ENCODE assay signal across 32 cellular contexts in the genomic region with DNA sequence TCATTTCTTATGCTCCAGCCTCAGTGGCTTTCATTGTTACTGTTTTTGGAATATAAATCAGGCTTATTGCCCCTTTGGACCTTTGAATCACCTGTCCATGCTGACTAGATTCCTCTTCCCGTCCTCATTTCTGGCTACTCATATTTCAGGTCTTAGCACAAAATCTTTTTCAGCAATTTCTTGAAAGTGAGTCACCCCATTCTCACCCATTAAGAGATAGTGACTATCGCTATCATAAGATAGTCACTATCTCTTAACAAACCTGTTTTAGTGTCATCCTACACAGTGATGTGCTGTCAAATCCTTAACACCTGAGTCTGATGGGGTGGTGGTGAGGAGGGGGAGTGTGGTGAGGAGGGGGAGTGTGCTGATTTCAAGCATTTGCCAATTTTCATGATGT.
"Had no signal": no experiment of that assay in that cellular context is flagged by ENCODE, and none has a peak within 500 bp of the region (broad histone marks: within the 10 kb centered on the region; RNA-seq: fewer than 3 reads in every experiment).

No MANE protein-coding gene starts in this region.

- H3K27me3 ChIP-seq: body of pancreas, brain microvascular endothelial cell, breast epithelium had no signal

- H3K36me3 Mint-ChIP-seq: activated CD4-positive, alpha-beta memory T cell treated with anti-CD3 and anti-CD28 coated beads for 36 hours; activated CD8-positive, alpha-beta memory T cell treated with anti-CD3 and anti-CD28 coated beads, Interleukin-2, amount 10 ng/mL, durations not matched to agents 7 days and 5 days; activated naive CD4-positive, alpha-beta T cell treated with anti-CD3 and anti-CD28 coated beads, Interleukin-2, amount 50 U/mL, for 72 hours; activated naive CD8-positive, alpha-beta T cell treated with anti-CD3 and anti-CD28 coated beads for 36 hours had no signal

- H3K27me3 Mint-ChIP-seq: activated B cell treated with CpG ODN at 0.5 μM for 24 hours; activated CD4-positive, alpha-beta memory T cell treated with anti-CD3 and anti-CD28 coated beads for 36 hours; activated CD4-positive, alpha-beta T cell treated with anti-CD3 and anti-CD28 coated beads, Interleukin-2, amount 10 ng/mL, durations not matched to agents 24 days and 14 days; activated CD8-positive, alpha-beta memory T cell treated with anti-CD3 and anti-CD28 coated beads, Interleukin-2, amount 10 ng/mL, durations not matched to agents 7 days and 5 days; activated T-cell treated with anti-CD3 and anti-CD28 coated beads, Interleukin-2, amount 50 U/mL, for 24 hours had no signal

- H3K27ac Mint-ChIP-seq: activated B cell treated with CpG ODN at 0.5 μM for 24 hours; activated CD4-positive, alpha-beta memory T cell treated with anti-CD3 and anti-CD28 coated beads for 36 hours; activated CD4-positive, alpha-beta T cell treated with anti-CD3 and anti-CD28 coated beads, Interleukin-2, amount 10 ng/mL, durations not matched to agents 24 days and 14 days; activated CD8-positive, alpha-beta memory T cell treated with anti-CD3 and anti-CD28 coated beads, Interleukin-2, amount 10 ng/mL, durations not matched to agents 7 days and 5 days; activated CD8-positive, alpha-beta T cell treated with anti-CD3 and anti-CD28 coated beads, Interleukin-2, amount 10 ng/mL, durations not matched to agents 7 days and 5 days; activated naive CD4-positive, alpha-beta T cell treated with anti-CD3 and anti-CD28 coated beads, Interleukin-2, amount 50 U/mL, for 72 hours; activated naive CD8-positive, alpha-beta T cell treated with anti-CD3 and anti-CD28 coated beads for 36 hours; activated T-cell treated with anti-CD3 and anti-CD28 coated beads, Interleukin-2, amount 50 U/mL, for 24 hours; activated T-helper 2 cell treated with anti-CD3 and anti-CD28 coated beads, Interferon-gamma antibody, Interleukin-2, Interleukin-4, amounts not matched to agents 10 μg/mL and 5 μg/mL and 100 μg/mL, durations not matched to agents 14 hours and 24 hours and 36 hours; T-helper 1 cell treated with Interleukin-12 subunit alpha and Interleukin-12 subunit beta and Interleukin-4 antibody, amounts not matched to agents 30 μg/mL and 1 μg/mL, for 36 hours; T-helper 2 cell treated with Interferon-gamma antibody and Interleukin-4, amounts not matched to agents 5 μg/mL and 100 μg/mL, for 36 hours had no signal

- H3K4me1 Mint-ChIP-seq: activated B cell treated with CpG ODN at 0.5 μM for 24 hours; activated CD4-positive, alpha-beta T cell treated with anti-CD3 and anti-CD28 coated beads, Interleukin-2, amount 10 ng/mL, durations not matched to agents 24 days and 14 days; activated CD8-positive, alpha-beta memory T cell treated with anti-CD3 and anti-CD28 coated beads, Interleukin-2, amount 10 ng/mL, durations not matched to agents 7 days and 5 days; activated naive CD8-positive, alpha-beta T cell treated with anti-CD3 and anti-CD28 coated beads for 36 hours had no signal

- H3K9me3 Mint-ChIP-seq: activated B cell treated with CpG ODN at 0.5 μM for 24 hours; activated CD4-positive, alpha-beta memory T cell treated with anti-CD3 and anti-CD28 coated beads for 36 hours; activated CD4-positive, alpha-beta T cell treated with anti-CD3 and anti-CD28 coated beads, Interleukin-2, amount 10 ng/mL, durations not matched to agents 24 days and 14 days; activated naive CD8-positive, alpha-beta T cell treated with anti-CD3 and anti-CD28 coated beads for 36 hours; activated T-cell treated with anti-CD3 and anti-CD28 coated beads, Interleukin-2, amount 50 U/mL, for 24 hours; activated T-helper 2 cell treated with anti-CD3 and anti-CD28 coated beads, Interferon-gamma antibody, Interleukin-2, Interleukin-4, amounts not matched to agents 10 μg/mL and 5 μg/mL and 100 μg/mL, durations not matched to agents 14 hours and 24 hours and 36 hours; T-helper 1 cell treated with Interleukin-12 subunit alpha and Interleukin-12 subunit beta and Interleukin-4 antibody, amounts not matched to agents 30 μg/mL and 1 μg/mL, for 36 hours; T-helper 2 cell treated with Interferon-gamma antibody and Interleukin-4, amounts not matched to agents 5 μg/mL and 100 μg/mL, for 36 hours had no signal

- H3K4me1 ChIP-seq: body of pancreas, breast epithelium had no signal

- H3K4me3 Mint-ChIP-seq: activated B cell treated with CpG ODN at 0.5 μM for 24 hours; activated CD4-positive, alpha-beta memory T cell treated with anti-CD3 and anti-CD28 coated beads for 36 hours; activated CD4-positive, alpha-beta T cell treated with anti-CD3 and anti-CD28 coated beads, Interleukin-2, amount 10 ng/mL, durations not matched to agents 24 days and 14 days; activated CD8-positive, alpha-beta memory T cell treated with anti-CD3 and anti-CD28 coated beads, Interleukin-2, amount 10 ng/mL, durations not matched to agents 7 days and 5 days; activated CD8-positive, alpha-beta T cell treated with anti-CD3 and anti-CD28 coated beads, Interleukin-2, amount 10 ng/mL, durations not matched to agents 7 days and 5 days; activated naive CD8-positive, alpha-beta T cell treated with anti-CD3 and anti-CD28 coated beads for 36 hours; activated T-cell treated with anti-CD3 and anti-CD28 coated beads, Interleukin-2, amount 50 U/mL, for 24 hours; T-helper 1 cell treated with Interleukin-12 subunit alpha and Interleukin-12 subunit beta and Interleukin-4 antibody, amounts not matched to agents 30 μg/mL and 1 μg/mL, for 36 hours; T-helper 2 cell treated with Interferon-gamma antibody and Interleukin-4, amounts not matched to agents 5 μg/mL and 100 μg/mL, for 36 hours had no signal

- DNase-seq: activated B cell treated with CpG ODN at 0.5 μM for 24 hours; activated CD4-positive, alpha-beta memory T cell treated with anti-CD3 and anti-CD28 coated beads for 36 hours; activated CD4-positive, alpha-beta T cell treated with anti-CD3 and anti-CD28 coated beads for 4 hours; activated CD4-positive, alpha-beta T cell treated with anti-CD3 and anti-CD28 coated beads, Interleukin-2, amount 10 ng/mL, durations not matched to agents 24 days and 14 days; activated CD4-positive, alpha-beta T cell treated with anti-CD3 and anti-CD28 coated beads, Interleukin-2, amount 50 U/mL, for 1 hour; activated CD4-positive, alpha-beta T cell treated with anti-CD3 and anti-CD28 coated beads, Interleukin-2, amount 50 U/mL, for 4 hours; activated CD4-positive, CD25-positive, alpha-beta regulatory T cell treated with anti-CD3 and anti-CD28 coated beads, Interleukin-2, amount 50 U/mL, for 72 hours; activated CD8-positive, alpha-beta memory T cell treated with anti-CD3 and anti-CD28 coated beads for 24 hours; activated CD8-positive, alpha-beta memory T cell treated with anti-CD3 and anti-CD28 coated beads, Interleukin-2, amount 10 ng/mL, durations not matched to agents 7 days and 5 days; activated CD8-positive, alpha-beta memory T cell treated with anti-CD3 and anti-CD28 coated beads, Interleukin-2, amount 50 U/mL, for 48 hours; activated CD8-positive, alpha-beta T cell treated with anti-CD3 and anti-CD28 coated beads, Interleukin-2, amount 10 ng/mL, durations not matched to agents 7 days and 5 days; activated effector memory CD4-positive, alpha-beta T cell treated with Interleukin-2 at 50 U/mL for 16 hours; activated gamma-delta T cell; activated naive CD4-positive, alpha-beta T cell treated with anti-CD3 and anti-CD28 coated beads, Interleukin-2, amount 50 U/mL, for 16 hours; activated naive CD4-positive, alpha-beta T cell treated with Interleukin-2 at 50 U/mL for 16 hours; activated naive CD8-positive, alpha-beta T cell treated with anti-CD3 and anti-CD28 coated beads for 36 hours; activated T-cell treated with anti-CD3 and anti-CD28 coated beads, Interleukin-2, amount 50 U/mL, for 24 hours; activated T-cell treated with anti-CD3 and anti-CD28 coated beads, Interleukin-2, amount 50 U/mL, for 48 hours; amniotic stem cell; aorta; body of pancreas; brain microvascular endothelial cell; central memory CD4-positive, alpha-beta T cell; T-helper 1 cell; T-helper 2 cell; T-helper 9 cell had no signal

- ATAC-seq: activated CD8-positive, alpha-beta memory T cell treated with anti-CD3 and anti-CD28 coated beads, Interleukin-2, amount 10 ng/mL, durations not matched to agents 7 days and 5 days; activated CD8-positive, alpha-beta T cell treated with anti-CD3 and anti-CD28 coated beads, Interleukin-2, amount 10 ng/mL, durations not matched to agents 7 days and 5 days; activated naive CD4-positive, alpha-beta T cell treated with anti-CD3 and anti-CD28 coated beads, Interleukin-2, amount 50 U/mL, for 72 hours; body of pancreas had no signal

- H3K27ac ChIP-seq: body of pancreas, brain microvascular endothelial cell, breast epithelium, VCaP had no signal
